In the genomic region with DNA sequence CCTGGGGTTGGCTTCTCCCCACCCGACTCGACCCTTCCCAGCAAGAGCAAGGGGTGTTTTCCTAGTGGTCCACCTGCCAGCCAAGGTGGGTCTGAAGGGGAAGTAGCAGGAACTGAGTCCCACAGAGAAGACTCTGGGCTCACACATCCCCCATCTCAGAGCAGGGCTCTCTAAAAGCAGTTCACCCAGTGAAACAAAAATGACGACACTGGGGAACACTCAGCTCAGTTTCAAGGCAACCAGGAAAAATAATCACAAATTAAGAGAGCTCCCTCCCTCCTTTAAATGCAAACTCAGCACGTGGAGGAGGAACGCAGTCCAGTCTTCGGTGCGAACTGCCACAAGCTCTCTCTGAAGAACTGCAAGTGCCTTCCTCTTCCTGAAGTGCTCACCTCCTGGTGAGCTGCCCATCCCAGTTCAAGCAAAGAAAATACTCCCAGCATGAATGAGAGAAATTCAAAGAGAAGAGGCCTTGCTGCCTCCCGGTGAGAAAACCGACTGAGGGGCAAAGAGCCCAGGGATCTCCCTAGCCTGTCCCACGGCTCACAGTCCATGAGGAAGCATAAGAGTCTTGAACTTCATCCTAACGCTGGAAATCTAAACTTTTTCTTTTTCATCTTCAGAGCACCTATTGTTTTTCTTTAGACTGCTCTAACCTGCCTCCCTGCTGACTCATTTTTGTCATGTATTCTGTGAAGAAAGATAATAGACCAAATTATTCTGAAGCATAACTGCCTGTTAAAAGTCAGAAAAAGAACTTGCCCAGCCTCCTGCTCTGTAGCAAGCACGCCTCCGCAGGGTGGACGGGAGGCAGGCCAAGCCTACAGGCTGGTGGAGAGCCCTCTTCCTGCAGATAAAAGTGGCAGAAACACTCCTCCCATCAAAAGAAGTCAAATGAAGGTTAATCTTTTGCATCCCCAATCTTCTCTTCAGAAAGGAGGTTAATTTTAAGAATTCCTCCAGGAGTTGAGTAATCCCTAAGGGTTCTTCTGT, we compare ENCODE assay signal across 28 cellular contexts.
DNase-seq lines count a peak whose midpoint lies in the region; ATAC-seq, FAIRE-seq and TF ChIP-seq lines count a peak whose summit lies in the region.
"Had no signal": no experiment of that assay in that cellular context is flagged by ENCODE, and none has a peak within 500 bp of the region (broad histone marks: within the 10 kb centered on the region; RNA-seq: fewer than 3 reads in every experiment).

No MANE protein-coding gene starts in this region.

- H4K20me1 ChIP-seq in K562 (replicated peaks; ENCODE audit: control insufficient read depth, insufficient read depth, low read length), result no peaks in the 10 kb centered on the region
- H4K20me1 ChIP-seq in keratinocyte (ENCODE audit: control insufficient read depth, extremely low read depth, insufficient read depth, low read length), result no peaks in the 10 kb centered on the region

- no peak for TF ChIP-seq CTCF in K562 (IDR thresholded peaks at IDR 0.05 in 2 of 3, conservative IDR thresholded peaks at IDR 0.05 in 1 of 3; ENCODE audit: insufficient read depth in 2 of 3, low read depth in 1 of 3, low read length in 3 of 3)
- peak in 1 of 3 experiments; percentile 28 for TF ChIP-seq CTCF in keratinocyte (optimal IDR thresholded peaks at IDR 0.05 in 1 of 3, IDR thresholded peaks at IDR 0.05 in 1 of 3, conservative IDR thresholded peaks at IDR 0.05 in 1 of 3; ENCODE audit: extremely low read depth in 1 of 3, insufficient read depth in 2 of 3, low read length in 3 of 3)
- TF ChIP-seq CTCF in testis (IDR thresholded peaks at IDR 0.05), result no peak

- H3K4me2 ChIP-seq in K562 (ENCODE audit: insufficient read depth, low read length) (no peak overlapping the region; the same call in 1 of the 2 replicates), keratinocyte (ENCODE audit: control insufficient read depth, extremely low read depth, insufficient read depth, low read depth, low read length) (peak overlapping the region; percentile 14)

- no peaks in the 10 kb centered on the region for H3K9me1 ChIP-seq in K562 (ENCODE audit: control insufficient read depth, insufficient read depth, low read length)
- H3K9me1 ChIP-seq in keratinocyte (ENCODE audit: control insufficient read depth, extremely low read depth, insufficient read depth, low read length), result no peaks in the 10 kb centered on the region

- intact Hi-C loops in K562 (cut with micrococcal nuclease) (no loop called here), testis (cut with DNase I; ENCODE audit: low total_unique reads) (no loop called here)

- no peak overlapping the region for H3K27ac ChIP-seq in K562 (ENCODE audit: extremely low read depth, low read depth, low read length)
- no peak overlapping the region for H3K27ac ChIP-seq in keratinocyte (ENCODE audit: control insufficient read depth, insufficient read depth, low read length)
- peak overlapping the region in 1 of 2 donors; percentile 77 for H3K27ac ChIP-seq in testis
- H3K27ac ChIP-seq: left lung, parathyroid adenoma, SJCRH30, WERI-Rb-1 had no signal

- H3K27me3 ChIP-seq in K562 (ENCODE audit: control insufficient read depth in 2 of 2, insufficient read depth in 2 of 2, low read length in 2 of 2), result no peaks in the 10 kb centered on the region
- H3K27me3 ChIP-seq in keratinocyte (ENCODE audit: control insufficient read depth, extremely low read depth, insufficient read depth, low read length), result no peaks in the 10 kb centered on the region
- no peaks in the 10 kb centered on the region for H3K27me3 ChIP-seq in testis
- H3K27me3 ChIP-seq: left lung had no signal

- no peaks in the 10 kb centered on the region for H3K79me2 ChIP-seq in K562 (ENCODE audit: control insufficient read depth, insufficient read depth, low read length)
- no peaks in the 10 kb centered on the region for H3K79me2 ChIP-seq in keratinocyte (ENCODE audit: control insufficient read depth, insufficient read depth, low read length)
- H3K79me2 ChIP-seq: parathyroid adenoma had no signal

- no peaks in the 10 kb centered on the region for H3K4me1 Mint-ChIP-seq in activated CD8-positive, alpha-beta T cell treated with anti-CD3 and anti-CD28 coated beads, Interleukin-2, amount 10 ng/mL, durations not matched to agents 7 days and 5 days (ENCODE audit: low read depth)
- H3K4me1 Mint-ChIP-seq: activated naive CD8-positive, alpha-beta T cell treated with anti-CD3 and anti-CD28 coated beads for 36 hours; natural killer cell; stimulated activated effector memory CD8-positive, alpha-beta T cell treated with anti-CD3 and anti-CD28 coated beads, Interleukin-12 subunit alpha, Interleukin-12 subunit beta, amount 100 ng/mL, for 72 hours had no signal

- dilution Hi-C loops in keratinocyte (cut with MboI; ENCODE audit: extremely low pct_ligation_motif_present, low sequenced_read_pairs), result no loop called here

- peak; percentile 62 for ATAC-seq in K562
- no peak for ATAC-seq in activated CD8-positive, alpha-beta T cell treated with anti-CD3 and anti-CD28 coated beads, Interleukin-2, amount 10 ng/mL, durations not matched to agents 7 days and 5 days
- ATAC-seq: left lung; natural killer cell; Panc1; stimulated activated effector memory CD8-positive, alpha-beta T cell treated with anti-CD3 and anti-CD28 coated beads, Interleukin-12 subunit alpha, Interleukin-12 subunit beta, amount 100 ng/mL, for 72 hours had no signal

- BruUV-seq in K562 (replicated peaks; lab: Mats Ljungman, UMichigan), result no TSS peak

- peak; percentile 49 for DNase-seq in OCI-M1 (lab: John Stamatoyannopoulos, UW)
- peak in 1 of 4 experiments; percentile 11 for DNase-seq in K562 (ENCODE audit: extremely low read depth in 1 of 4, low spot score in 3 of 4)
- DNase-seq in keratinocyte (ENCODE audit: low read depth, low spot score), result no peak
- DNase-seq in testis, result peak; percentile 55
- no peak for DNase-seq in SW 1271 (lab: John Stamatoyannopoulos, UW)
- DNase-seq in NCI-H1105 (lab: John Stamatoyannopoulos, UW), result no peak
- no peak for DNase-seq in activated CD8-positive, alpha-beta T cell treated with anti-CD3 and anti-CD28 coated beads, Interleukin-2, amount 10 ng/mL, durations not matched to agents 7 days and 5 days
- DNase-seq: activated CD8-positive, alpha-beta memory T cell treated with anti-CD3 and anti-CD28 coated beads, Interleukin-2, amount 50 U/mL, for 48 hours; activated naive CD8-positive, alpha-beta T cell treated with anti-CD3 and anti-CD28 coated beads for 36 hours; CD4-positive, alpha-beta memory T cell; effector memory CD4-positive, alpha-beta T cell; GDM1; KBM-7; left lung; natural killer cell; NCI-H187 treated with DMSO at 0.1 percent for 48 hours; NCI-H446 treated with DMSO at 0.1 percent for 48 hours; SJCRH30; stimulated activated CD4-positive, alpha-beta T cell treated with anti-CD3 and anti-CD28 coated beads, Interleukin-1b, Interleukin-23, amount 100 ng/mL, for 48 hours; WERI-Rb-1 had no signal

- no peak overlapping the region for H3K9ac ChIP-seq in K562 (ENCODE audit: insufficient read depth in 1 of 2, low read depth in 2 of 2, low read length in 2 of 2)
- H3K9ac ChIP-seq in keratinocyte (ENCODE audit: control insufficient read depth, extremely low read depth, insufficient read depth, low read length), result no peak overlapping the region
- H3K9ac ChIP-seq: parathyroid adenoma had no signal

- CTCF ChIA-PET in K562 (lab: Yijun Ruan, JAX; ENCODE audit: low intra/inter-chr PET ratio), result no interaction called here
- CTCF ChIA-PET in activated CD8-positive, alpha-beta T cell treated with anti-CD3 and anti-CD28 coated beads, Interleukin-2, amount 10 ng/mL, durations not matched to agents 7 days and 5 days (lab: Charles Lee), result no interaction called here

- H3K4me1 ChIP-seq in K562 (replicated peaks in 1 of 2; ENCODE audit: control insufficient read depth in 2 of 2, insufficient read depth in 2 of 2, low read length in 2 of 2) (no peaks in the 10 kb centered on the region), keratinocyte (ENCODE audit: control insufficient read depth, extremely low read depth, insufficient read depth, low read length) (no peaks in the 10 kb centered on the region), testis (peaks cover 21% of the 10 kb centered on the region)
- H3K4me1 ChIP-seq: HAP-1, left lung, parathyroid adenoma, SJCRH30 had no signal

- H3K9me3 Mint-ChIP-seq in activated CD8-positive, alpha-beta T cell treated with anti-CD3 and anti-CD28 coated beads, Interleukin-2, amount 10 ng/mL, durations not matched to agents 7 days and 5 days (ENCODE audit: insufficient read depth), result no peaks in the 10 kb centered on the region
- H3K9me3 Mint-ChIP-seq: activated naive CD8-positive, alpha-beta T cell treated with anti-CD3 and anti-CD28 coated beads for 36 hours; activated T-helper 2 cell treated with anti-CD3 and anti-CD28 coated beads, Interferon-gamma antibody, Interleukin-2, Interleukin-4, amounts not matched to agents 10 μg/mL and 5 μg/mL and 100 μg/mL, durations not matched to agents 14 hours and 24 hours and 36 hours; brain; mesothelial cell of epicardium; natural killer cell; stimulated activated effector memory CD8-positive, alpha-beta T cell treated with anti-CD3 and anti-CD28 coated beads, Interleukin-12 subunit alpha, Interleukin-12 subunit beta, amount 100 ng/mL, for 72 hours had no signal

- no peaks in the 10 kb centered on the region for H3K27me3 Mint-ChIP-seq in activated CD8-positive, alpha-beta T cell treated with anti-CD3 and anti-CD28 coated beads, Interleukin-2, amount 10 ng/mL, durations not matched to agents 7 days and 5 days (ENCODE audit: low read depth)
- H3K27me3 Mint-ChIP-seq: activated naive CD8-positive, alpha-beta T cell treated with anti-CD3 and anti-CD28 coated beads for 36 hours; CD4-positive, alpha-beta memory T cell had no signal

- WGBS in K562 (ENCODE audit: insufficient coverage, low coverage, missing lambda C conversion rate), result 0% methylated on average over 14 of the region's 14 CpGs
- 38 to 44% methylated on average over 14 of the region's 14 CpGs for WGBS in testis, 2 donors

- H3K9me3 ChIP-seq in K562 (replicated peaks; ENCODE audit: control insufficient read depth, insufficient read depth, low read depth, low read length), result no peaks in the 10 kb centered on the region
- H3K9me3 ChIP-seq in keratinocyte (ENCODE audit: control insufficient read depth, low read depth, low read length), result no peaks in the 10 kb centered on the region
- no peaks in the 10 kb centered on the region for H3K9me3 ChIP-seq in testis
- H3K9me3 ChIP-seq: HAP-1, left lung, SJCRH30 had no signal

- TF ChIP-seq RAD21 in K562 (CRISPR knock-in tag; conservative IDR thresholded peaks at IDR 0.05 in 1 of 2, IDR thresholded peaks at IDR 0.05 in 1 of 2), result no peak

- H2AFZ ChIP-seq in K562 (ENCODE audit: low read depth, low read length), result peak overlapping the region; percentile 56
- H2AFZ ChIP-seq in keratinocyte (ENCODE audit: control insufficient read depth, low read length), result peak overlapping the region; percentile 49
- H2AFZ ChIP-seq: parathyroid adenoma had no signal

- TF ChIP-seq POLR2A in K562 (conservative IDR thresholded peaks at IDR 0.05), result no peak
- TF ChIP-seq POLR2A in testis (IDR thresholded peaks at IDR 0.05), result no peak

- no peak for FAIRE-seq in K562 (lab: Jason Lieb, UNC)
- no peak for FAIRE-seq in keratinocyte (lab: Jason Lieb, UNC)
- FAIRE-seq: GM18507 had no signal

- H3K4me3 Mint-ChIP-seq in activated CD8-positive, alpha-beta T cell treated with anti-CD3 and anti-CD28 coated beads, Interleukin-2, amount 10 ng/mL, durations not matched to agents 7 days and 5 days, result no peak overlapping the region
- H3K4me3 Mint-ChIP-seq: activated naive CD8-positive, alpha-beta T cell treated with anti-CD3 and anti-CD28 coated beads for 36 hours; CD4-positive, alpha-beta memory T cell; mesothelial cell of epicardium; natural killer cell; stimulated activated effector memory CD8-positive, alpha-beta T cell treated with anti-CD3 and anti-CD28 coated beads, Interleukin-12 subunit alpha, Interleukin-12 subunit beta, amount 100 ng/mL, for 72 hours had no signal

- no peaks in the 10 kb centered on the region for H3K36me3 ChIP-seq in K562 (ENCODE audit: control insufficient read depth, insufficient read depth, low read length)
- no peaks in the 10 kb centered on the region for H3K36me3 ChIP-seq in keratinocyte (ENCODE audit: control insufficient read depth in 2 of 2, extremely low read depth in 1 of 2, insufficient read depth in 2 of 2, low read length in 2 of 2)
- H3K36me3 ChIP-seq in testis (ENCODE audit: low read depth, missing control alignments), result no peaks in the 10 kb centered on the region
- H3K36me3 ChIP-seq: HAP-1, left lung, SJCRH30, WERI-Rb-1 had no signal

- H3K36me3 Mint-ChIP-seq in activated CD8-positive, alpha-beta T cell treated with anti-CD3 and anti-CD28 coated beads, Interleukin-2, amount 10 ng/mL, durations not matched to agents 7 days and 5 days (ENCODE audit: low read depth), result no peaks in the 10 kb centered on the region
- H3K36me3 Mint-ChIP-seq: activated naive CD8-positive, alpha-beta T cell treated with anti-CD3 and anti-CD28 coated beads for 36 hours; brain; CD4-positive, alpha-beta memory T cell; mesothelial cell of epicardium; natural killer cell; stimulated activated effector memory CD8-positive, alpha-beta T cell treated with anti-CD3 and anti-CD28 coated beads, Interleukin-12 subunit alpha, Interleukin-12 subunit beta, amount 100 ng/mL, for 72 hours had no signal

- TF ChIP-seq EP300 in K562 (IDR thresholded peaks at IDR 0.05; ENCODE audit: low read length), result no peak

- in situ Hi-C loops in K562 (cut with MboI), result no loop called here

- H3K27ac Mint-ChIP-seq in activated CD8-positive, alpha-beta T cell treated with anti-CD3 and anti-CD28 coated beads, Interleukin-2, amount 10 ng/mL, durations not matched to agents 7 days and 5 days, result no peak overlapping the region
- H3K27ac Mint-ChIP-seq: activated naive CD8-positive, alpha-beta T cell treated with anti-CD3 and anti-CD28 coated beads for 36 hours; activated T-helper 2 cell treated with anti-CD3 and anti-CD28 coated beads, Interferon-gamma antibody, Interleukin-2, Interleukin-4, amounts not matched to agents 10 μg/mL and 5 μg/mL and 100 μg/mL, durations not matched to agents 14 hours and 24 hours and 36 hours; mesothelial cell of epicardium; natural killer cell; stimulated activated effector memory CD8-positive, alpha-beta T cell treated with anti-CD3 and anti-CD28 coated beads, Interleukin-12 subunit alpha, Interleukin-12 subunit beta, amount 100 ng/mL, for 72 hours had no signal

- H3K4me3 ChIP-seq in K562 (no peak overlapping the region), keratinocyte (ENCODE audit: control insufficient read depth in 2 of 3, extremely low read depth in 1 of 3, insufficient read depth in 2 of 3, low read depth in 1 of 3, low read length in 3 of 3) (no peak overlapping the region), testis (no peak overlapping the region)
- H3K4me3 ChIP-seq: HAP-1, left lung, SJCRH30 had no signal

- POLR2A ChIA-PET in K562 (lab: Yijun Ruan, JAX), result no interaction called here
- POLR2A ChIA-PET in activated CD8-positive, alpha-beta T cell treated with anti-CD3 and anti-CD28 coated beads, Interleukin-2, amount 10 ng/mL, durations not matched to agents 7 days and 5 days (lab: Charles Lee), result no interaction called here

Comparison
In these comparisons a context has a peak if more than half of its experiments do, and no peak if none do; other contexts are left out.
1. DNase-seq: peak in OCI-M1 (single experiment) and testis (single experiment); none in keratinocyte (single experiment), SW 1271 (0 of 2), NCI-H1105 (single experiment) and activated CD8-positive, alpha-beta T cell treated with anti-CD3 and anti-CD28 coated beads, Interleukin-2, amount 10 ng/mL, durations not matched to agents 7 days and 5 days (single experiment).